Comparison of ENCODE assay signal across 1 cellular context in genomic region chr18:9916067-9916684, GRCh38.
TF ChIP-seq lines count a peak whose summit lies in the region.

No MANE protein-coding gene starts in this region.

TF ChIP-seq in GM12878, 131 proteins besides CTCF, POLR2A, EP300 and RAD21 (continued from another document):
- no peak for TF ChIP-seq REST (IDR thresholded peaks at IDR 0.05; ENCODE audit: low read depth, low read length)
